28 cellular contexts compared by ENCODE assay signal in the genomic region with DNA sequence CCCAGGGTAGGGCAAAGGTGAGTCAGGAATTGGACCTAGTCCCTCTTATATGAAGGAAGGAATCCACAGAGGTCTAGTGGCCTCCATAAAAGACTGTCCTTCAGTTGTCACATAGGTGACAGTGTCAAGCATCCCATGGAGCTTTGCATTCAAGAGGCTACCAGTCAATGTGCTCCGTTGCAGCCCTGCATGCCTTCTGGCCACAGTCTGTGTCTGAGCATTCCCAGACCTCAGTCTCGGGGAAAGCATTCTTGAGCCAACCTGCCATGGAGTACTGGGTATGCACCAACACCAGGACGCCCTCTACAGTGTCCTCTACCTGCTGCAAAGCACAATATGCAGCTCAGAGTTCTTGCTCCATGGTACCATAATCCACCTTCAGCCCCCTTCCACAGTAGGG. TPM values are rescaled to one million over a fixed set of nuclear protein-coding genes. Genes with fewer than 3 reads are reported as not detected.
"Had no signal": no experiment of that assay in that cellular context is flagged by ENCODE, and none has a peak within 500 bp of the region (broad histone marks: within the 10 kb centered on the region; RNA-seq: fewer than 3 reads in every experiment).

No MANE protein-coding gene starts in this region.

- ATAC-seq: effector memory CD8-positive, alpha-beta T cell; esophagus mucosa; gastrocnemius medialis; heart right ventricle; left cardiac atrium; left lung; left ventricle myocardium superior; lower lobe of right lung; mucosa of descending colon had no signal

- H3K27ac ChIP-seq: colonic mucosa, epithelial cell of prostate, esophagus squamous epithelium, gastrocnemius medialis, heart right ventricle, left lung, lower lobe of right lung had no signal

- H3K4me3 Mint-ChIP-seq: dendritic cell treated with granulocyte-macrophage colony-stimulating factor and Interleukin-4, amounts not matched to agents 40 ng/mL and 50 ng/mL, for 4 days; effector memory CD8-positive, alpha-beta T cell; endodermal cell; immature natural killer cell; mesothelial cell of epicardium had no signal

- H3K36me3 ChIP-seq: colonic mucosa, esophagus squamous epithelium, gastrocnemius medialis, heart right ventricle, left lung, lower lobe of right lung had no signal

- H3K9me3 ChIP-seq: colonic mucosa, esophagus squamous epithelium, gastrocnemius medialis, heart right ventricle, left lung, lower lobe of right lung, mucosa of descending colon had no signal

- H3K4me1 Mint-ChIP-seq: immature natural killer cell had no signal

- H3K4me1 ChIP-seq: colonic mucosa, esophagus squamous epithelium, gastrocnemius medialis, heart right ventricle, left lung, lower lobe of right lung had no signal

- FAIRE-seq: endometrium had no signal

- DNase-seq: colonic mucosa; cortex of kidney; effector CD8-positive, alpha-beta T cell; effector memory CD8-positive, alpha-beta T cell; endodermal cell; erythroblast; esophagus squamous epithelium; foreskin fibroblast; foreskin melanocyte; gastrocnemius medialis; glutamatergic neuron; head of caudate nucleus; heart right ventricle; hippocampal formation; immature natural killer cell; islet precursor cell; left cardiac atrium; left lung; left ventricle myocardium superior; lower lobe of right lung; mesenchymal stem cell; mucosa of descending colon had no signal

- H3K27ac Mint-ChIP-seq: dendritic cell treated with granulocyte-macrophage colony-stimulating factor and Interleukin-4, amounts not matched to agents 40 ng/mL and 50 ng/mL, for 4 days; effector memory CD8-positive, alpha-beta T cell; endodermal cell; immature natural killer cell; mesothelial cell of epicardium had no signal

- H3K27me3 Mint-ChIP-seq: dendritic cell treated with granulocyte-macrophage colony-stimulating factor and Interleukin-4, amounts not matched to agents 40 ng/mL and 50 ng/mL, for 4 days; effector memory CD8-positive, alpha-beta T cell had no signal

- H3K36me3 Mint-ChIP-seq: immature natural killer cell, mesothelial cell of epicardium had no signal

- H3K27me3 ChIP-seq: esophagus squamous epithelium, gastrocnemius medialis, heart right ventricle, left lung had no signal

- H3K4me3 ChIP-seq: colonic mucosa, esophagus squamous epithelium, gastrocnemius medialis, heart right ventricle, left lung, lower lobe of right lung, mucosa of descending colon had no signal

- H3K9me3 Mint-ChIP-seq: endodermal cell had no signal

RNA-seq across cellular contexts. Expression of a gene that starts 46.7 kb away (rescaled TPM):
- total RNA-seq: dermis microvascular lymphatic vessel endothelial cell had no signal
- polyA plus RNA-seq: immature natural killer cell had no signal
